Comparison of ENCODE assay signal across 26 cellular contexts in the genomic region with DNA sequence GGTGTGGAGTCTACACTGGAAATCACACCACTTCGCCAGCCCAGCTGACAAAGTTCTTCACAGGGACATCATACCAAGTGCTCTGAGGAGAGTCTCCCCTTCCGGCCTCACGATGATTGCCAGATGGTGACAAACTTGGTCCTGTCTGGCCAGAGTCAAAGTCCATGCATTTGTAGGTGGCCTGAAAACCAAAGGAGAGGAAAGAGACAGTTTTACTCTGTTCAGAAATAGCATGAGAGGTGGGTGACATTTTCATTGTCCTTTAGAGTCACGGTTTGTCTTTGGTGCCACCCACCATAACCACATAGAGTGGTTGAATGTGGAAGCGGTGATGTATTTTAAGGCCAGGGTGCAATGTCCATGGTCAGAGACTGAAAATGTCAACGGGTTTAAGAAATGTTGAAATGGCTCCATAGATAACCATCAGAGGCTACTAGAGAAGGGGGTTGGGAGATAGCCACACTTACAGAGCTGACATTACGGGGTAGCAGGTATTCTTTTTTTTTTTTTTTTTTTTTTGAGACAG. TPM values are rescaled to one million over a fixed set of nuclear protein-coding genes. Genes with fewer than 3 reads are reported as not detected.
DNase-seq lines count a peak whose midpoint lies in the region; ATAC-seq and TF ChIP-seq lines count a peak whose summit lies in the region.
"Had no signal": no experiment of that assay in that cellular context is flagged by ENCODE, and none has a peak within 500 bp of the region (broad histone marks: within the 10 kb centered on the region; RNA-seq: fewer than 3 reads in every experiment).

No MANE protein-coding gene starts in this region.

- peak; percentile 14 for ATAC-seq in stimulated activated naive CD8-positive, alpha-beta T cell treated with anti-CD3 and anti-CD28 coated beads, Interleukin-15, Interleukin-2, amounts not matched to agents 100 U/mL and 50 U/mL, for 24 hours
- ATAC-seq in stimulated activated naive CD8-positive, alpha-beta T cell treated with anti-CD3 and anti-CD28 coated beads, Interleukin-15, amount 100 ng/mL, for 72 hours, result no peak
- no peak for ATAC-seq in HG02610 (IDR thresholded peaks at IDR 0.05; ENCODE audit: unreplicated experiment)
- ATAC-seq in GM21390 (IDR thresholded peaks at IDR 0.05; ENCODE audit: unreplicated experiment), result no peak
- no peak for ATAC-seq in GM19397 (IDR thresholded peaks at IDR 0.05; ENCODE audit: unreplicated experiment)
- ATAC-seq: HCT116 had no signal

- H3K4me3 ChIP-seq in lower leg skin (ENCODE audit: low read depth, poor library complexity, severe bottlenecking), result no peak overlapping the region
- H3K4me3 ChIP-seq: BLaER1, PC-9 had no signal

- H3K27ac ChIP-seq in temporal lobe (ENCODE audit: low read depth, low read length), result peak overlapping the region; percentile 96
- H3K27ac ChIP-seq: BLaER1, PC-9 had no signal

- no peak for TF ChIP-seq POLR2A in lower leg skin (IDR thresholded peaks at IDR 0.05)

- WGBS in lower leg skin, 2 donors, result 92 to 93% methylated on average over 7 of the region's 7 CpGs

- H3K27me3 Mint-ChIP-seq in stimulated activated naive CD8-positive, alpha-beta T cell treated with anti-CD3 and anti-CD28 coated beads, Interleukin-15, amount 100 ng/mL, for 72 hours, result peaks cover 8% of the 10 kb centered on the region

- peaks cover under 1% of the 10 kb centered on the region for H3K4me1 Mint-ChIP-seq in stimulated activated naive CD8-positive, alpha-beta T cell treated with anti-CD3 and anti-CD28 coated beads, Interleukin-15, amount 100 ng/mL, for 72 hours

- intact Hi-C loops in lower leg skin (cut with DNase I; ENCODE audit: low total_unique reads), result no loop called here

- no peak for TF ChIP-seq CTCF in lower leg skin (IDR thresholded peaks at IDR 0.05)

- H3K9me3 Mint-ChIP-seq in stimulated activated naive CD8-positive, alpha-beta T cell treated with anti-CD3 and anti-CD28 coated beads, Interleukin-15, amount 100 ng/mL, for 72 hours, result peaks cover 4 to 13% of the 10 kb centered on the region in 2 donors

- no peak overlapping the region for H3K27ac Mint-ChIP-seq in stimulated activated naive CD8-positive, alpha-beta T cell treated with anti-CD3 and anti-CD28 coated beads, Interleukin-15, amount 100 ng/mL, for 72 hours
- H3K27ac Mint-ChIP-seq: CD4-positive, CD25-positive, alpha-beta regulatory T cell had no signal

- no peak overlapping the region for H3K4me3 Mint-ChIP-seq in stimulated activated naive CD8-positive, alpha-beta T cell treated with anti-CD3 and anti-CD28 coated beads, Interleukin-15, amount 100 ng/mL, for 72 hours
- H3K4me3 Mint-ChIP-seq: CD4-positive, CD25-positive, alpha-beta regulatory T cell had no signal

- no peak for DNase-seq in stimulated activated naive CD8-positive, alpha-beta T cell treated with anti-CD3 and anti-CD28 coated beads, Interleukin-15, Interleukin-2, amounts not matched to agents 100 U/mL and 50 U/mL, for 24 hours
- no peak for DNase-seq in stimulated activated naive CD8-positive, alpha-beta T cell treated with anti-CD3 and anti-CD28 coated beads, Interleukin-15, amount 100 ng/mL, for 72 hours
- DNase-seq in islet precursor cell (peak; percentile 13), lower leg skin (ENCODE audit: low spot score in 2 of 2) (peak; percentile 8 to 50)
- DNase-seq: CD4-positive, CD25-positive, alpha-beta regulatory T cell; Karpas-422; NCI-H1092; NCI-H1436; NCI-H187; NCI-H2081 treated with DMSO at 0.1 percent for 48 hours; NCI-H2171; NCI-H226; NCI-H510A; NCI-H748 treated with DMSO at 0.1 percent for 48 hours; NK-92 treated with Interleukin-12 subunit alpha and Interleukin-12 subunit beta, amount 100 ng/mL, for 24 hours; PC-9; RPMI8226; SHP77 had no signal

RNA-seq across cellular contexts. Expression of gene BTBD16, which starts 33.0 kb away (rescaled TPM):
- total RNA-seq in lower leg skin (10 to 100 TPM in 2 of 4 donors, 1 to 10 TPM in 2; 2.7 to 16.4 (median 9.0) TPM), temporal lobe (not detected)
- total RNA-seq: CD4-positive, CD25-positive, alpha-beta regulatory T cell; H4; SK-MEL-5 had no signal

Comparison
In these comparisons a context has a peak if more than half of its experiments do, and no peak if none do; other contexts are left out.
1. DNase-seq: peak in islet precursor cell (single experiment) and lower leg skin (2 of 2); none in stimulated activated naive CD8-positive, alpha-beta T cell treated with anti-CD3 and anti-CD28 coated beads, Interleukin-15, Interleukin-2, amounts not matched to agents 100 U/mL and 50 U/mL, for 24 hours (single experiment) and stimulated activated naive CD8-positive, alpha-beta T cell treated with anti-CD3 and anti-CD28 coated beads, Interleukin-15, amount 100 ng/mL, for 72 hours (0 of 2).